In the genomic region with DNA sequence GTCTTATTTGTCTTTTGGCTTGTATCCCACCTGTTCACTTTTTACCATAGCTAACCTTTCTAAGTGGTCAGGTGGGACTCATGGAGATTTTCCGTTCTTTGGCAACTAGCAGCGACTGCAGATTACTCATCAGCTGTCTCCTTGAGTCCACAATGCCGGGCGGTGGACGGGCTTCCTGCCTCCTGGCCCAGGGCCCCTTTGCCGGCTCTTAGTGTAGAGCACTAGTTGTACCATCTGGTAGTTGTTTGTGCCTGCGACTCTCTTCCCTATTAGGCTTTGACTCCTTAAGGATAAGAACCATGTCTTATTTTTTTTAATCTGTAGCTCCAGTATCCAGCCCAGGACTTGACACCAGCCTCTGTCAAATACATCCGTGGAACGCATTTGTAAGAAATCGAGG, we compare ENCODE assay signal across 19 cellular contexts.
"Had no signal": no experiment of that assay in that cellular context is flagged by ENCODE, and none has a peak within 500 bp of the region (broad histone marks: within the 10 kb centered on the region; RNA-seq: fewer than 3 reads in every experiment).

No MANE protein-coding gene starts in this region.

- H3K4me3 ChIP-seq: colonic mucosa, psoas muscle, right lobe of liver, spleen, stomach, thyroid gland had no signal

- H3K9me3 ChIP-seq: colonic mucosa, neutrophil, psoas muscle, right lobe of liver, spleen, stomach, thyroid gland had no signal

- ATAC-seq: naive thymus-derived CD4-positive, alpha-beta T cell; psoas muscle; right lobe of liver had no signal

- H3K27ac ChIP-seq: colonic mucosa, neutrophil, psoas muscle, right lobe of liver, spleen, stomach, thyroid gland had no signal

- H3K36me3 ChIP-seq: colonic mucosa, neutrophil, right lobe of liver, spleen, stomach, thyroid gland had no signal

- H3K9me3 Mint-ChIP-seq: naive thymus-derived CD4-positive, alpha-beta T cell; type B pancreatic cell had no signal

- H3K4me1 Mint-ChIP-seq: naive thymus-derived CD4-positive, alpha-beta T cell had no signal

- H3K36me3 Mint-ChIP-seq: type B pancreatic cell had no signal

- H3K4me1 ChIP-seq: colonic mucosa had no signal

- H3K4me3 Mint-ChIP-seq: naive thymus-derived CD4-positive, alpha-beta T cell; type B pancreatic cell had no signal

- H3K27me3 Mint-ChIP-seq: naive thymus-derived CD4-positive, alpha-beta T cell; type B pancreatic cell had no signal

- H3K27me3 ChIP-seq: colonic mucosa, neutrophil, right lobe of liver, spleen, stomach, thyroid gland had no signal

- H3K27ac Mint-ChIP-seq: naive thymus-derived CD4-positive, alpha-beta T cell; type B pancreatic cell had no signal

- DNase-seq: colonic mucosa; dermis blood vessel endothelial cell; erythroblast; head of caudate nucleus; hippocampal formation; kidney glomerular epithelial cell; naive thymus-derived CD4-positive, alpha-beta T cell; psoas muscle; retina; right lobe of liver; spleen; stimulated activated CD4-positive, alpha-beta T cell treated with anti-CD3 and anti-CD28 coated beads, Interleukin-15, amount 100 ng/mL, for 24 hours; stimulated activated CD4-positive, alpha-beta T cell treated with anti-CD3 and anti-CD28 coated beads, Interleukin-2, amount 100 ng/mL, for 24 hours; stimulated activated CD4-positive, alpha-beta T cell treated with anti-CD3 and anti-CD28 coated beads, Interleukin-4, amount 100 ng/mL, for 4 hours; stimulated activated naive CD4-positive, alpha-beta T cell; stomach; thyroid gland had no signal
